Comparison of ENCODE assay signal across 8 cellular contexts in genomic region chr1:112706505-112707216, GRCh38. TPM values are rescaled to one million over a fixed set of nuclear protein-coding genes. Genes with fewer than 3 reads are reported as not detected.
DNase-seq lines count a peak whose midpoint lies in the region; ATAC-seq, FAIRE-seq and TF ChIP-seq lines count a peak whose summit lies in the region.

Gene RHOC (minus strand): TSS chr1:112707127. CDS start chr1:112703799, 3,328 bp downstream.

- peak within 1 kb of the TSS; percentile 88 for H3K4me3 ChIP-seq in LNCaP clone FGC (ENCODE audit: low read depth, low read length)
- H3K4me3 ChIP-seq in esophagus muscularis mucosa: peak within 1 kb of the TSS; percentile 86 to 100 (median 94)
- H3K4me3 ChIP-seq in aorta (ENCODE audit: low read length in 2 of 2): peak within 1 kb of the TSS; percentile 75 to 91

- peak; percentile 42 for DNase-seq in activated naive CD4-positive, alpha-beta T cell treated with Interleukin-2 at 50 U/mL for 16 hours
- no peak for DNase-seq in activated naive CD4-positive, alpha-beta T cell treated with anti-CD3 and anti-CD28 coated beads, Interleukin-2, amount 50 U/mL, for 16 hours
- peak; percentile 69 for DNase-seq in H54 (ENCODE audit: insufficient read length, low spot score)
- no peak for DNase-seq in LNCaP clone FGC (ENCODE audit: low read depth)
- peak; percentile 53 to 58 for DNase-seq in activated CD4-positive, alpha-beta T cell treated with anti-CD3 and anti-CD28 coated beads, Interleukin-2, amount 50 U/mL, for 48 hours
- DNase-seq in esophagus muscularis mucosa (ENCODE audit: extremely low spot score): no peak
- DNase-seq in myocyte (ENCODE audit: low read depth): peak; percentile 77
- peak; percentile 86 to 91 for DNase-seq in aorta

- no peaks in the 10 kb centered on the region for H3K9me3 ChIP-seq in esophagus muscularis mucosa
- no peaks in the 10 kb centered on the region for H3K9me3 ChIP-seq in aorta (ENCODE audit: control insufficient read depth, low read length)

- no peaks in the 10 kb centered on the region for H3K27me3 ChIP-seq in esophagus muscularis mucosa
- H3K27me3 ChIP-seq in aorta (ENCODE audit: control insufficient read depth in 1 of 2, insufficient read depth in 2 of 2, low read length in 1 of 2): no peaks in the 10 kb centered on the region

- TF ChIP-seq POLR2A in H54 (IDR thresholded peaks at IDR 0.05; ENCODE audit: low read depth, low read length): peak; percentile 78
- peak; percentile 78 for TF ChIP-seq POLR2A in esophagus muscularis mucosa (IDR thresholded peaks at IDR 0.05; ENCODE audit: low read depth)

- H3K4me1 ChIP-seq in esophagus muscularis mucosa: peaks cover 47 to 54% (median 51%) of the 10 kb centered on the region in 4 donors
- H3K4me1 ChIP-seq in aorta (ENCODE audit: control insufficient read depth in 1 of 2, insufficient read depth in 2 of 2, low read length in 2 of 2): no peaks in the 10 kb centered on the region

- intact Hi-C loops in esophagus muscularis mucosa (cut with DNase I) (loop anchor here (2.0 to 10.0 kb wide), 4 partner anchors 34 to 314 kb away; partner anchors contain the start of genes CAPZA1, MOV10 and ST7L), aorta (cut with DNase I) (loop anchor here (2.0 to 10.0 kb wide), 6 partner anchors 34 to 314 kb away; partner anchors contain the start of genes CAPZA1 (in 1 of the 2), CTTNBP2NL (in 1 of the 2), MOV10 (in 1 of the 2) and ST7L (in 1 of the 2))

- H3K27ac ChIP-seq in esophagus muscularis mucosa (replicated peaks in 1 of 4): peak within 1 kb of the TSS; percentile 97 to 100 (median 98)
- H3K27ac ChIP-seq in aorta (ENCODE audit: low read depth in 1 of 2, low read length in 2 of 2): peak within 1 kb of the TSS; percentile 85 to 90

- peaks cover 0 to 30% (median 18%) of the 10 kb centered on the region in 4 donors for H3K36me3 ChIP-seq in esophagus muscularis mucosa
- H3K36me3 ChIP-seq in aorta (ENCODE audit: control insufficient read depth in 1 of 2, insufficient read depth in 2 of 2, low read length in 1 of 2): no peaks in the 10 kb centered on the region

- TF ChIP-seq EP300 in esophagus muscularis mucosa (IDR thresholded peaks at IDR 0.05): no peak

- ATAC-seq in aorta (ENCODE audit: low FRiP score): peak; percentile 91

- 2% methylated on average over 5 of the region's 60 CpGs for WGBS in esophagus muscularis mucosa
- WGBS in aorta, 2 donors: 0 to 3% methylated on average over 28 to 60 of the region's 60 CpGs

- no peak for FAIRE-seq in H54 (lab: Jason Lieb, UNC)

- TF ChIP-seq CTCF in LNCaP clone FGC (IDR thresholded peaks at IDR 0.05; ENCODE audit: control insufficient read depth, extremely low read depth, insufficient read depth): no peak
- TF ChIP-seq CTCF in esophagus muscularis mucosa (IDR thresholded peaks at IDR 0.05): no peak

RNA-seq across cellular contexts. Expression of gene RHOC, which starts in this region (rescaled TPM):
- total RNA-seq in esophagus muscularis mucosa (100 to 1,000 TPM; 222 to 374 (median 324) TPM), myocyte (174 and 188 TPM in 2 replicates), aorta (100 to 1,000 TPM; 269 to 316 TPM)
- 441 TPM for polyA plus RNA-seq in myocyte (2012)
- polyA plus RNA-seq in aorta: 100 to 1,000 TPM; 433 to 540 TPM

Comparison
In these comparisons a context has a peak if more than half of its experiments do, and no peak if none do; other contexts are left out.
1. DNase-seq: peak in activated naive CD4-positive, alpha-beta T cell treated with Interleukin-2 at 50 U/mL for 16 hours (single experiment), H54 (single experiment), activated CD4-positive, alpha-beta T cell treated with anti-CD3 and anti-CD28 coated beads, Interleukin-2, amount 50 U/mL, for 48 hours (2 of 2), myocyte (single experiment) and aorta (2 of 2); none in activated naive CD4-positive, alpha-beta T cell treated with anti-CD3 and anti-CD28 coated beads, Interleukin-2, amount 50 U/mL, for 16 hours (single experiment), LNCaP clone FGC (single experiment) and esophagus muscularis mucosa (single experiment).
2. Peak in every context shown above with its lines, with median percentiles within 50 percentile points of each other: H3K4me3 ChIP-seq.